In the genomic region with DNA sequence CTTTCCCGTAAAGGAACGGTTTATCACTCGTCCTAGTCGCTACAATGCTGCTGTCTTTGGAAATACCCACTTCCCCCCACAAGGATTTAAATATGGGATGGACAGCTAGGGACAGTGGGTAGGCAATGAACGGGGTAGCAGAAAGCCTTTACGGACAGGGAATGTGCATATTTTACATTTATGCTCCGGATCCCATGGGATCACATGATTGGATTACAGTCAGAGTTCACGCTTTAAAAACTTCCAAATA, we compare ENCODE assay signal across 1 cellular context.
TF ChIP-seq lines count a peak whose summit lies in the region.

No MANE protein-coding gene starts in this region.

TF ChIP-seq in K562, 482 proteins besides CTCF, POLR2A, EP300 and RAD21:
- TF ChIP-seq, protein P1, sequence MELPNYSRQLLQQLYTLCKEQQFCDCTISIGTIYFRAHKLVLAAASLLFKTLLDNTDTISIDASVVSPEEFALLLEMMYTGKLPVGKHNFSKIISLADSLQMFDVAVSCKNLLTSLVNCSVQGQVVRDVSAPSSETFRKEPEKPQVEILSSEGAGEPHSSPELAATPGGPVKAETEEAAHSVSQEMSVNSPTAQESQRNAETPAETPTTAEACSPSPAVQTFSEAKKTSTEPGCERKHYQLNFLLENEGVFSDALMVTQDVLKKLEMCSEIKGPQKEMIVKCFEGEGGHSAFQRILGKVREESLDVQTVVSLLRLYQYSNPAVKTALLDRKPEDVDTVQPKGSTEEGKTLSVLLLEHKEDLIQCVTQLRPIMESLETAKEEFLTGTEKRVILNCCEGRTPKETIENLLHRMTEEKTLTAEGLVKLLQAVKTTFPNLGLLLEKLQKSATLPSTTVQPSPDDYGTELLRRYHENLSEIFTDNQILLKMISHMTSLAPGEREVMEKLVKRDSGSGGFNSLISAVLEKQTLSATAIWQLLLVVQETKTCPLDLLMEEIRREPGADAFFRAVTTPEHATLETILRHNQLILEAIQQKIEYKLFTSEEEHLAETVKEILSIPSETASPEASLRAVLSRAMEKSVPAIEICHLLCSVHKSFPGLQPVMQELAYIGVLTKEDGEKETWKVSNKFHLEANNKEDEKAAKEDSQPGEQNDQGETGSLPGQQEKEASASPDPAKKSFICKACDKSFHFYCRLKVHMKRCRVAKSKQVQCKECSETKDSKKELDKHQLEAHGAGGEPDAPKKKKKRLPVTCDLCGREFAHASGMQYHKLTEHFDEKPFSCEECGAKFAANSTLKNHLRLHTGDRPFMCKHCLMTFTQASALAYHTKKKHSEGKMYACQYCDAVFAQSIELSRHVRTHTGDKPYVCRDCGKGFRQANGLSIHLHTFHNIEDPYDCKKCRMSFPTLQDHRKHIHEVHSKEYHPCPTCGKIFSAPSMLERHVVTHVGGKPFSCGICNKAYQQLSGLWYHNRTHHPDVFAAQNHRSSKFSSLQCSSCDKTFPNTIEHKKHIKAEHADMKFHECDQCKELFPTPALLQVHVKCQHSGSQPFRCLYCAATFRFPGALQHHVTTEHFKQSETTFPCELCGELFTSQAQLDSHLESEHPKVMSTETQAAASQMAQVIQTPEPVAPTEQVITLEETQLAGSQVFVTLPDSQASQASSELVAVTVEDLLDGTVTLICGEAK (IDR thresholded peaks at IDR 0.05): 0 out of 2 replicates have a peak, but pooled peaks have one; percentile 28
- TF ChIP-seq, protein P1 (CRISPR knock-in tag; IDR thresholded peaks at IDR 0.05): no peak
- TF ChIP-seq TOE1 (IDR thresholded peaks at IDR 0.05; ENCODE audit: borderline replicate concordance) (0 out of 2 replicates have a peak, but pooled peaks have one; percentile 16), TOE1 (CRISPR knock-in tag; IDR thresholded peaks at IDR 0.05; ENCODE audit: borderline replicate concordance, low read depth) (no peak), ZNF197 (CRISPR knock-in tag; IDR thresholded peaks at IDR 0.05; ENCODE audit: low read depth) (no peak), TAF15 (IDR thresholded peaks at IDR 0.05; ENCODE audit: low read depth, low read length) (no peak), BCOR (IDR thresholded peaks at IDR 0.05) (0 out of 2 replicates have a peak, but pooled peaks have one; percentile 18), CHD2 (IDR thresholded peaks at IDR 0.05; ENCODE audit: low read depth, low read length) (0 out of 2 replicates have a peak, but pooled peaks have one; percentile 10), TBP (optimal IDR thresholded peaks at IDR 0.05; ENCODE audit: low read depth, low read length) (peak; percentile 10), SPI1 (IDR thresholded peaks at IDR 0.05; ENCODE audit: borderline replicate concordance, low read depth, low read length) (peak; percentile 38; the same call in 1 of the 2 replicates), CBX8 (IDR thresholded peaks at IDR 0.05; ENCODE audit: borderline replicate concordance, extremely low read depth, low read depth, low read length, poor library complexity, severe bottlenecking) (no peak), SMC3 (conservative IDR thresholded peaks at IDR 0.05; ENCODE audit: insufficient read depth, low read depth, low read length) (no peak), FOSL1 (tag; conservative IDR thresholded peaks at IDR 0.05) (no peak)
- TF ChIP-seq, protein P2, sequence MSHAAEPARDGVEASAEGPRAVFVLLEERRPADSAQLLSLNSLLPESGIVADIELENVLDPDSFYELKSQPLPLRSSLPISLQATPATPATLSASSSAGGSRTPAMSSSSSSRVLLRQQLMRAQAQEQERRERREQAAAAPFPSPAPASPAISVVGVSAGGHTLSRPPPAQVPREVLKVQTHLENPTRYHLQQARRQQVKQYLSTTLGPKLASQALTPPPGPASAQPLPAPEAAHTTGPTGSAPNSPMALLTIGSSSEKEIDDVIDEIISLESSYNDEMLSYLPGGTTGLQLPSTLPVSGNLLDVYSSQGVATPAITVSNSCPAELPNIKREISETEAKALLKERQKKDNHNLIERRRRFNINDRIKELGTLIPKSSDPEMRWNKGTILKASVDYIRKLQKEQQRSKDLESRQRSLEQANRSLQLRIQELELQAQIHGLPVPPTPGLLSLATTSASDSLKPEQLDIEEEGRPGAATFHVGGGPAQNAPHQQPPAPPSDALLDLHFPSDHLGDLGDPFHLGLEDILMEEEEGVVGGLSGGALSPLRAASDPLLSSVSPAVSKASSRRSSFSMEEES (CRISPR knock-in tag; IDR thresholded peaks at IDR 0.05): peak; percentile 53
- TF ChIP-seq, protein P3, sequence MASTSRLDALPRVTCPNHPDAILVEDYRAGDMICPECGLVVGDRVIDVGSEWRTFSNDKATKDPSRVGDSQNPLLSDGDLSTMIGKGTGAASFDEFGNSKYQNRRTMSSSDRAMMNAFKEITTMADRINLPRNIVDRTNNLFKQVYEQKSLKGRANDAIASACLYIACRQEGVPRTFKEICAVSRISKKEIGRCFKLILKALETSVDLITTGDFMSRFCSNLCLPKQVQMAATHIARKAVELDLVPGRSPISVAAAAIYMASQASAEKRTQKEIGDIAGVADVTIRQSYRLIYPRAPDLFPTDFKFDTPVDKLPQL (IDR thresholded peaks at IDR 0.05; ENCODE audit: extremely low read depth, insufficient read length): no peak
- TF ChIP-seq, protein P4, sequence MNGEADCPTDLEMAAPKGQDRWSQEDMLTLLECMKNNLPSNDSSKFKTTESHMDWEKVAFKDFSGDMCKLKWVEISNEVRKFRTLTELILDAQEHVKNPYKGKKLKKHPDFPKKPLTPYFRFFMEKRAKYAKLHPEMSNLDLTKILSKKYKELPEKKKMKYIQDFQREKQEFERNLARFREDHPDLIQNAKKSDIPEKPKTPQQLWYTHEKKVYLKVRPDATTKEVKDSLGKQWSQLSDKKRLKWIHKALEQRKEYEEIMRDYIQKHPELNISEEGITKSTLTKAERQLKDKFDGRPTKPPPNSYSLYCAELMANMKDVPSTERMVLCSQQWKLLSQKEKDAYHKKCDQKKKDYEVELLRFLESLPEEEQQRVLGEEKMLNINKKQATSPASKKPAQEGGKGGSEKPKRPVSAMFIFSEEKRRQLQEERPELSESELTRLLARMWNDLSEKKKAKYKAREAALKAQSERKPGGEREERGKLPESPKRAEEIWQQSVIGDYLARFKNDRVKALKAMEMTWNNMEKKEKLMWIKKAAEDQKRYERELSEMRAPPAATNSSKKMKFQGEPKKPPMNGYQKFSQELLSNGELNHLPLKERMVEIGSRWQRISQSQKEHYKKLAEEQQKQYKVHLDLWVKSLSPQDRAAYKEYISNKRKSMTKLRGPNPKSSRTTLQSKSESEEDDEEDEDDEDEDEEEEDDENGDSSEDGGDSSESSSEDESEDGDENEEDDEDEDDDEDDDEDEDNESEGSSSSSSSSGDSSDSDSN (IDR thresholded peaks at IDR 0.05; ENCODE audit: borderline replicate concordance in 1 of 2, low read depth in 2 of 2, low read length in 2 of 2): 0 out of 4 replicates have a peak, but pooled peaks of 1 of the 2 experiments have one; percentile 2
- TF ChIP-seq, protein P5, sequence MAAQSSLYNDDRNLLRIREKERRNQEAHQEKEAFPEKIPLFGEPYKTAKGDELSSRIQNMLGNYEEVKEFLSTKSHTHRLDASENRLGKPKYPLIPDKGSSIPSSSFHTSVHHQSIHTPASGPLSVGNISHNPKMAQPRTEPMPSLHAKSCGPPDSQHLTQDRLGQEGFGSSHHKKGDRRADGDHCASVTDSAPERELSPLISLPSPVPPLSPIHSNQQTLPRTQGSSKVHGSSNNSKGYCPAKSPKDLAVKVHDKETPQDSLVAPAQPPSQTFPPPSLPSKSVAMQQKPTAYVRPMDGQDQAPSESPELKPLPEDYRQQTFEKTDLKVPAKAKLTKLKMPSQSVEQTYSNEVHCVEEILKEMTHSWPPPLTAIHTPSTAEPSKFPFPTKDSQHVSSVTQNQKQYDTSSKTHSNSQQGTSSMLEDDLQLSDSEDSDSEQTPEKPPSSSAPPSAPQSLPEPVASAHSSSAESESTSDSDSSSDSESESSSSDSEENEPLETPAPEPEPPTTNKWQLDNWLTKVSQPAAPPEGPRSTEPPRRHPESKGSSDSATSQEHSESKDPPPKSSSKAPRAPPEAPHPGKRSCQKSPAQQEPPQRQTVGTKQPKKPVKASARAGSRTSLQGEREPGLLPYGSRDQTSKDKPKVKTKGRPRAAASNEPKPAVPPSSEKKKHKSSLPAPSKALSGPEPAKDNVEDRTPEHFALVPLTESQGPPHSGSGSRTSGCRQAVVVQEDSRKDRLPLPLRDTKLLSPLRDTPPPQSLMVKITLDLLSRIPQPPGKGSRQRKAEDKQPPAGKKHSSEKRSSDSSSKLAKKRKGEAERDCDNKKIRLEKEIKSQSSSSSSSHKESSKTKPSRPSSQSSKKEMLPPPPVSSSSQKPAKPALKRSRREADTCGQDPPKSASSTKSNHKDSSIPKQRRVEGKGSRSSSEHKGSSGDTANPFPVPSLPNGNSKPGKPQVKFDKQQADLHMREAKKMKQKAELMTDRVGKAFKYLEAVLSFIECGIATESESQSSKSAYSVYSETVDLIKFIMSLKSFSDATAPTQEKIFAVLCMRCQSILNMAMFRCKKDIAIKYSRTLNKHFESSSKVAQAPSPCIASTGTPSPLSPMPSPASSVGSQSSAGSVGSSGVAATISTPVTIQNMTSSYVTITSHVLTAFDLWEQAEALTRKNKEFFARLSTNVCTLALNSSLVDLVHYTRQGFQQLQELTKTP (IDR thresholded peaks at IDR 0.05; ENCODE audit: low read depth in 1 of 2, partially characterized antibody in 2 of 2): no peak
- TF ChIP-seq, protein P6, sequence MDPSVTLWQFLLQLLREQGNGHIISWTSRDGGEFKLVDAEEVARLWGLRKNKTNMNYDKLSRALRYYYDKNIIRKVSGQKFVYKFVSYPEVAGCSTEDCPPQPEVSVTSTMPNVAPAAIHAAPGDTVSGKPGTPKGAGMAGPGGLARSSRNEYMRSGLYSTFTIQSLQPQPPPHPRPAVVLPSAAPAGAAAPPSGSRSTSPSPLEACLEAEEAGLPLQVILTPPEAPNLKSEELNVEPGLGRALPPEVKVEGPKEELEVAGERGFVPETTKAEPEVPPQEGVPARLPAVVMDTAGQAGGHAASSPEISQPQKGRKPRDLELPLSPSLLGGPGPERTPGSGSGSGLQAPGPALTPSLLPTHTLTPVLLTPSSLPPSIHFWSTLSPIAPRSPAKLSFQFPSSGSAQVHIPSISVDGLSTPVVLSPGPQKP (CRISPR knock-in tag; IDR thresholded peaks at IDR 0.05): no peak
